In genomic region chr3:153103406-153103945, GRCh38 we compare ENCODE assay signal across 1 cellular context.
TF ChIP-seq lines count a peak whose summit lies in the region.

No MANE protein-coding gene starts in this region.

TF ChIP-seq in SK-N-SH, 30 proteins besides CTCF, POLR2A, EP300 and RAD21 (continued from another document):
- TF ChIP-seq USF2 (IDR thresholded peaks at IDR 0.05; ENCODE audit: borderline replicate concordance, low read depth, low read length) (no peak), RCOR1 (IDR thresholded peaks at IDR 0.05; ENCODE audit: low read length) (no peak), CHD2 (IDR thresholded peaks at IDR 0.05; ENCODE audit: low read length, partially characterized antibody) (no peak), TCF12 (IDR thresholded peaks at IDR 0.05) (no peak), USF1 (IDR thresholded peaks at IDR 0.05; ENCODE audit: borderline replicate concordance, low read depth) (no peak), SIN3A (IDR thresholded peaks at IDR 0.05; ENCODE audit: borderline replicate concordance, low read depth, low read length) (no peak), RXRA (IDR thresholded peaks at IDR 0.05; ENCODE audit: borderline replicate concordance, low read depth) (no peak), YY1 (IDR thresholded peaks at IDR 0.05; ENCODE audit: low read depth) (no peak), ELF1 (IDR thresholded peaks at IDR 0.05) (no peak), JUND (IDR thresholded peaks at IDR 0.05) (no peak), IRF3 (IDR thresholded peaks at IDR 0.05; ENCODE audit: low read depth, low read length) (no peak), GABPA (IDR thresholded peaks at IDR 0.05; ENCODE audit: low read depth) (no peak), MEF2A (IDR thresholded peaks at IDR 0.05; ENCODE audit: borderline replicate concordance, low read depth) (no peak), MAX (IDR thresholded peaks at IDR 0.05; ENCODE audit: low read depth) (no peak), TEAD4 (IDR thresholded peaks at IDR 0.05; ENCODE audit: borderline replicate concordance, insufficient read depth) (no peak), FOXM1 (IDR thresholded peaks at IDR 0.05; ENCODE audit: low read depth) (no peak), POLR2AphosphoS5 (IDR thresholded peaks at IDR 0.05; ENCODE audit: low read depth, low read length) (no peak)
